Comparison of ENCODE assay signal across 8 cellular contexts in the genomic region with DNA sequence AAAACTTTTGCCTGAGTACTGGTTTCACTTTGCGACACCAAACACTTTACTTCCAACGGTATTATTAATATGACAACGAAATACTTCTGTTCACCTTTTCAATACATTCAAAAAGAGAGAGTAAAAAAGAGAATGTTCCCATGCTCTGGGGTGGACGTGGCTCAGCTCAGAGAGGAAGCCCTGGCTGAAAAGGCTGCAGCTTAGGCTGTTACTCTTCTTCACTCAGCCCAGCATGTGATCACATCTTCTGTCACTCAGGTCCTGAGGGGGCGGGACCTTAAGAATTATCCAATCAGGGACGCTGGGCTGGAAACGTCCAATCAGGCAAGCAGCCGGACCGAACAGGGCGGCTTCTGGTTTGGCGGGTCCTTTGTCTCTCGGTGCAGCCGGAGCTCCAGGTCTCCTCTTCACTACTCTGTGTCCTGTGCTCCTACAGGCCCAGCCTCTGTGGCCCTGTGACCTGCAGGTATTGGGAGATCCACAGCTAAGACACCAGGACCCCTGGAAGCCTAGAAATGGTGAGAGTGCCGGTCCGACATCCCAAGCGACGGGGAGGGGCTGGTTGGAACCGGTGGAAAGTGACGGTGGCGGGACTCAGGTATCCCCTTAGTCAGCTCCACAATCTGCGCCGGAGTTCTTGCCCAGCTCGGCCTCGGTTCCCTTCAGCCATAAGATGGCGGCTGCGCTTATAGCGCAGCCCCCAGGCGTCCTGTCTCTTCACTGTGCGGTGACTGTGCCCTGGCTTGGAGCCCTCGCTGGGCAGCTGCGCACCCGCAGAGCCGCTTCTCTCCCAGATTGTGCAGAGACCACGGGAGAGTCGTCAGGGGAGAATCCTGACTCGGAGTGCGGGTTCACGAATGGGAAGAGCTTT. TPM values are rescaled to one million over a fixed set of nuclear protein-coding genes. Genes with fewer than 3 reads are reported as not detected.
A peak's percentile ranks its signal among the peaks of the same experiment; 100 is the strongest.
DNase-seq lines count a peak whose midpoint lies in the region; ATAC-seq lines count a peak whose summit lies in the region.

A gene (plus strand): TSS at position 373 of the 871 bp plus-strand sequence. CDS start 143 bp downstream, at position 516.

- DNase-seq in DMS153 treated with DMSO at 0.1 percent for 48 hours (lab: John Stamatoyannopoulos, UW; ENCODE audit: unreplicated experiment) = peak; percentile 84
- DNase-seq in LHCN-M2 (ENCODE audit: low read depth) = peak; percentile 98
- peak; percentile 89 for DNase-seq in SK-MEL-5 (ENCODE audit: low read depth, low spot score)
- peak; percentile 87 to 94 for DNase-seq in activated naive CD4-positive, alpha-beta T cell treated with anti-CD3 and anti-CD28 coated beads, Interleukin-2, amount 50 U/mL, for 72 hours (ENCODE audit: low spot score in 2 of 2)
- DNase-seq in globus pallidus (ENCODE audit: low spot score) = peak; percentile 96
- peak; percentile 94 for DNase-seq in non-pigmented ciliary epithelial cell (ENCODE audit: low read depth)
- peak; percentile 23 to 95 (median 83) for DNase-seq in substantia nigra (lab: John Stamatoyannopoulos, UW)

- peaks cover 19 to 40% of the 10 kb centered on the region in 2 donors for H3K9me3 Mint-ChIP-seq in activated naive CD4-positive, alpha-beta T cell treated with anti-CD3 and anti-CD28 coated beads, Interleukin-2, amount 50 U/mL, for 72 hours

- H3K36me3 Mint-ChIP-seq in activated naive CD4-positive, alpha-beta T cell treated with anti-CD3 and anti-CD28 coated beads, Interleukin-2, amount 50 U/mL, for 72 hours = peaks cover 57 to 94% of the 10 kb centered on the region in 2 donors

- ATAC-seq in GM21717 (IDR thresholded peaks at IDR 0.05; ENCODE audit: unreplicated experiment) = peak; percentile 90
- ATAC-seq in activated naive CD4-positive, alpha-beta T cell treated with anti-CD3 and anti-CD28 coated beads, Interleukin-2, amount 50 U/mL, for 72 hours = peak; percentile 93 to 94

- peak within 1 kb of the TSS; percentile 42 for H3K27ac ChIP-seq in substantia nigra (ENCODE audit: low read depth, low read length, poor library complexity, severe bottlenecking)

- in situ Hi-C loops in SK-MEL-5 (cut with HindIII; ENCODE audit: low pct_unique_long_range_greater_than_20kb, low sequenced_read_pairs) = no loop called here

- peak within 1 kb of the TSS; percentile 96 to 97 for H3K27ac Mint-ChIP-seq in activated naive CD4-positive, alpha-beta T cell treated with anti-CD3 and anti-CD28 coated beads, Interleukin-2, amount 50 U/mL, for 72 hours

RNA-seq across cellular contexts. Expression of the gene that starts here (rescaled TPM):
- 23.3 and 30.8 TPM in 2 replicates for total RNA-seq in LHCN-M2 (2014; rRNA removed)
- 6.7 TPM for polyA plus RNA-seq in LHCN-M2 (2012)
- 3.1 and 3.5 TPM in 2 replicates for total RNA-seq in SK-MEL-5 (2014; rRNA removed; shearing (Covaris generic))
- 0.65 and 1.5 TPM in 2 replicates for polyA plus RNA-seq in SK-MEL-5 (2015; cell fraction: cytosol; rRNA removed)
- 1.0 and 2.0 TPM in 2 replicates for polyA plus RNA-seq in SK-MEL-5 (2015; cell fraction: nucleus; rRNA removed)
- total RNA-seq in activated naive CD4-positive, alpha-beta T cell treated with anti-CD3 and anti-CD28 coated beads, Interleukin-2, amount 50 U/mL, for 72 hours = 10 to 100 TPM; 24.4 to 28.5 TPM

Comparison
In these comparisons a context has a peak if more than half of its experiments do, and no peak if none do; other contexts are left out.
1. Peak in every context shown above with its lines: DNase-seq, ATAC-seq and H3K27ac ChIP-seq.